ENCODE assay signal across 2 cellular contexts in genomic region chr17:49362723-49363117, GRCh38.
TF ChIP-seq lines count a peak whose summit lies in the region.

No MANE protein-coding gene starts in this region.

TF ChIP-seq in endothelial cell of umbilical vein, 7 proteins besides CTCF, POLR2A, EP300 and RAD21 (continued from another document):
- TF ChIP-seq MAX (IDR thresholded peaks at IDR 0.05; ENCODE audit: insufficient read depth, insufficient read length), result no peak

TF ChIP-seq in HEK293T, 16 proteins besides CTCF, POLR2A, EP300 and RAD21 (continued from another document):
- no peak for TF ChIP-seq PKNOX1 (IDR thresholded peaks at IDR 0.05)
- no peak for TF ChIP-seq ELF4 (IDR thresholded peaks at IDR 0.05)
- TF ChIP-seq HDGF (IDR thresholded peaks at IDR 0.05; ENCODE audit: borderline replicate concordance), result no peak
- TF ChIP-seq ZNF384 (IDR thresholded peaks at IDR 0.05), result no peak
- TF ChIP-seq ARNT (IDR thresholded peaks at IDR 0.05), result no peak
- no peak for TF ChIP-seq CTBP1 (IDR thresholded peaks at IDR 0.05; ENCODE audit: borderline replicate concordance)
- no peak for TF ChIP-seq LEF1 (IDR thresholded peaks at IDR 0.05; ENCODE audit: borderline replicate concordance)
- no peak for TF ChIP-seq FOXA1 (IDR thresholded peaks at IDR 0.05)
- TF ChIP-seq SP1 (IDR thresholded peaks at IDR 0.05), result no peak
- TF ChIP-seq SUZ12 (IDR thresholded peaks at IDR 0.05), result no peak
